ENCODE assay signal across 7 cellular contexts in the genomic region with DNA sequence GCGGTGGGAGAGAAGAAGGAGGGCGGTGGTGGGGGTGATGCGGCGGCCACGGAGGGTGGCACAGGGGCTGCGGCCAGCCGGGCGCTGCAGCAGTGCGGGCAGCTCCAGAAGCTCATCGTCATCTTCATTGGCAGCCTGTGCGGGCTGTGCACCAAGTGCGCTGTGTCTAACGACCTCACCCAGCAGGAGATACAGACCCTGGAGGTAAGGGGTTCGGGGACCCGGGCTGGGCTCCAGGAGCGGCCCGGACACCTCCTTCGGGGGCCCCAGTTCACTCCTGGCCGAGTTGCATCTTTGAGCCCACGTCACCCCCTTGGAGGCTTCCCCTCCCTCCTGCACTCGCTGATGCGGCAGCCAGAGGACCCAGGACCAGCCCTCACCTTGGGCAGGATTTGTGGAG.
DNase-seq lines count a peak whose midpoint lies in the region; ATAC-seq, FAIRE-seq and TF ChIP-seq lines count a peak whose summit lies in the region.
"Not testable (repeated sequence)": the region's sequence is repeated elsewhere in the genome, so short reads cannot be mapped to it uniquely, and the experiment has no call there.

No MANE protein-coding gene starts in this region.

- H3K4me3 ChIP-seq in GM23338 (peak overlapping the region; percentile 62), Peyer's patch (peak overlapping the region; percentile 33 to 59 (median 46)), heart left ventricle (peak overlapping the region; percentile 20 to 69 (median 58)), small intestine (ENCODE audit: low read depth in 1 of 2, low read length in 2 of 2) (peak overlapping the region; percentile 22 to 52)
- H3K4me3 ChIP-seq in naive thymus-derived CD4-positive, alpha-beta T cell (ENCODE audit: low read length) = peak overlapping the region; percentile 39

- not testable (repeated sequence) for H4K20me1 ChIP-seq in GM23338 (replicated peaks; ENCODE audit: insufficient read depth)

- CTCF ChIA-PET in naive thymus-derived CD4-positive, alpha-beta T cell (lab: Charles Lee) = not testable (repeated sequence)

- peak overlapping the region; percentile 78 for H3K4me2 ChIP-seq in GM23338

- intact Hi-C loops in activated T-helper 1 cell treated with anti-CD3 and anti-CD28 coated beads, Interleukin-12 subunit alpha, Interleukin-12 subunit beta, Interleukin-2, Interleukin-4 antibody, amounts not matched to agents 30 ng/mL and 10 ng/mL and 1 ng/mL, durations not matched to agents 14 hours and 24 hours and 36 hours (cut with micrococcal nuclease) = loop anchor here (10.0 kb wide), 1 partner anchor 48 kb away; no protein-coding TSS in a partner anchor
- intact Hi-C loops in heart left ventricle (cut with DNase I); naive thymus-derived CD4-positive, alpha-beta T cell (cut with micrococcal nuclease): not testable (repeated sequence)

- H3K9me2 ChIP-seq in GM23338 (ENCODE audit: insufficient read depth) = not testable (repeated sequence)

- peaks cover 30% of the 10 kb centered on the region for H3K27me3 Mint-ChIP-seq in GM23338 (ENCODE audit: insufficient read depth, low read depth, poor library complexity)
- H3K27me3 Mint-ChIP-seq in activated T-helper 1 cell treated with anti-CD3 and anti-CD28 coated beads, Interleukin-12 subunit alpha, Interleukin-12 subunit beta, Interleukin-2, Interleukin-4 antibody, amounts not matched to agents 30 ng/mL and 10 ng/mL and 1 ng/mL, durations not matched to agents 14 hours and 24 hours and 36 hours (ENCODE audit: insufficient read depth); chondrocyte (ENCODE audit: low read depth): not testable (repeated sequence)
- peaks cover 6 to 19% (median 10%) of the 10 kb centered on the region in 5 donors for H3K27me3 Mint-ChIP-seq in naive thymus-derived CD4-positive, alpha-beta T cell

- not testable (repeated sequence) for H3K27ac ChIP-seq in GM23338 (ENCODE audit: low read depth); Peyer's patch; naive thymus-derived CD4-positive, alpha-beta T cell (ENCODE audit: low read depth, low read length); small intestine (ENCODE audit: low read depth in 1 of 2, low read length in 1 of 2)
- H3K27ac ChIP-seq in heart left ventricle = peak overlapping the region in 6 of 12 donors; percentile 54 to 69 (median 64)

- H3K36me3 ChIP-seq in GM23338 (ENCODE audit: insufficient read depth); Peyer's patch; heart left ventricle; naive thymus-derived CD4-positive, alpha-beta T cell (ENCODE audit: control insufficient read depth in 2 of 3, insufficient read depth in 3 of 3, low read length in 3 of 3); small intestine (ENCODE audit: control insufficient read depth in 2 of 2, insufficient read depth in 2 of 2, low read length in 2 of 2): not testable (repeated sequence)

- H3K36me3 Mint-ChIP-seq in GM23338 (ENCODE audit: low read depth) = peaks cover 20% of the 10 kb centered on the region
- H3K36me3 Mint-ChIP-seq in activated T-helper 1 cell treated with anti-CD3 and anti-CD28 coated beads, Interleukin-12 subunit alpha, Interleukin-12 subunit beta, Interleukin-2, Interleukin-4 antibody, amounts not matched to agents 30 ng/mL and 10 ng/mL and 1 ng/mL, durations not matched to agents 14 hours and 24 hours and 36 hours (ENCODE audit: low read depth) = peaks cover 17% of the 10 kb centered on the region
- peaks cover 14% of the 10 kb centered on the region for H3K36me3 Mint-ChIP-seq in chondrocyte (ENCODE audit: low read depth)
- peaks cover 11 to 23% (median 17%) of the 10 kb centered on the region in 5 donors for H3K36me3 Mint-ChIP-seq in naive thymus-derived CD4-positive, alpha-beta T cell

- not testable (repeated sequence) for H3K79me2 ChIP-seq in GM23338 (replicated peaks; ENCODE audit: insufficient read depth)

- H2AFZ ChIP-seq in GM23338 = not testable (repeated sequence)

- H3K9me3 ChIP-seq in Peyer's patch; heart left ventricle; naive thymus-derived CD4-positive, alpha-beta T cell (ENCODE audit: control insufficient read depth in 2 of 3, low read length in 3 of 3); small intestine (ENCODE audit: control insufficient read depth, low read depth): not testable (repeated sequence)

- not testable (repeated sequence) for TF ChIP-seq CTCF in GM23338 (conservative IDR thresholded peaks at IDR 0.05; ENCODE audit: low read depth in 2 of 2); Peyer's patch (IDR thresholded peaks at IDR 0.05); chondrocyte (IDR thresholded peaks at IDR 0.05); heart left ventricle (IDR thresholded peaks at IDR 0.05)

- H3K9me3 Mint-ChIP-seq in GM23338 = peaks cover 22% of the 10 kb centered on the region
- H3K9me3 Mint-ChIP-seq in activated T-helper 1 cell treated with anti-CD3 and anti-CD28 coated beads, Interleukin-12 subunit alpha, Interleukin-12 subunit beta, Interleukin-2, Interleukin-4 antibody, amounts not matched to agents 30 ng/mL and 10 ng/mL and 1 ng/mL, durations not matched to agents 14 hours and 24 hours and 36 hours = peaks cover 16% of the 10 kb centered on the region
- peaks cover 16% of the 10 kb centered on the region for H3K9me3 Mint-ChIP-seq in chondrocyte (ENCODE audit: low read depth)
- peaks cover 13 to 23% (median 15%) of the 10 kb centered on the region in 11 donors for H3K9me3 Mint-ChIP-seq in naive thymus-derived CD4-positive, alpha-beta T cell

- WGBS in heart left ventricle, 4 donors = 42 to 80% (median 54%) methylated on average over 1 to 20 of the region's 22 CpGs; no CpG with 5 or more reads in 1 of the 4 donors
- 23 to 46% (median 41%) methylated on average over 4 to 19 of the region's 22 CpGs for WGBS in small intestine, 3 donors

- H3K4me3 Mint-ChIP-seq in GM23338 (peak overlapping the region; percentile 77), chondrocyte (ENCODE audit: unreplicated experiment) (peak overlapping the region; percentile 82)
- H3K4me3 Mint-ChIP-seq in activated T-helper 1 cell treated with anti-CD3 and anti-CD28 coated beads, Interleukin-12 subunit alpha, Interleukin-12 subunit beta, Interleukin-2, Interleukin-4 antibody, amounts not matched to agents 30 ng/mL and 10 ng/mL and 1 ng/mL, durations not matched to agents 14 hours and 24 hours and 36 hours = peak overlapping the region; percentile 87
- peak overlapping the region; percentile 68 to 91 (median 86) for H3K4me3 Mint-ChIP-seq in naive thymus-derived CD4-positive, alpha-beta T cell

- not testable (repeated sequence) for TF ChIP-seq POLR2A in Peyer's patch (IDR thresholded peaks at IDR 0.05); heart left ventricle (IDR thresholded peaks at IDR 0.05)

- not testable (repeated sequence) for DNase-seq in GM23338 (ENCODE audit: low spot score); Peyer's patch; activated T-helper 1 cell treated with anti-CD3 and anti-CD28 coated beads, Interleukin-12 subunit alpha, Interleukin-12 subunit beta, Interleukin-2, Interleukin-4 antibody, amounts not matched to agents 30 ng/mL and 10 ng/mL and 1 ng/mL, durations not matched to agents 14 hours and 24 hours and 36 hours (ENCODE audit: low spot score); chondrocyte (ENCODE audit: low spot score); heart left ventricle; naive thymus-derived CD4-positive, alpha-beta T cell; small intestine

- ATAC-seq in GM23338; heart left ventricle; naive thymus-derived CD4-positive, alpha-beta T cell: not testable (repeated sequence)

- not testable (repeated sequence) for FAIRE-seq in small intestine (lab: Jason Lieb, UNC)

- not testable (repeated sequence) for H3K4me1 Mint-ChIP-seq in GM23338; chondrocyte (ENCODE audit: low read depth)
- peaks cover 13% of the 10 kb centered on the region for H3K4me1 Mint-ChIP-seq in activated T-helper 1 cell treated with anti-CD3 and anti-CD28 coated beads, Interleukin-12 subunit alpha, Interleukin-12 subunit beta, Interleukin-2, Interleukin-4 antibody, amounts not matched to agents 30 ng/mL and 10 ng/mL and 1 ng/mL, durations not matched to agents 14 hours and 24 hours and 36 hours (ENCODE audit: low read depth)
- H3K4me1 Mint-ChIP-seq in naive thymus-derived CD4-positive, alpha-beta T cell = peaks cover 11 to 21% (median 16%) of the 10 kb centered on the region in 7 donors

- H3K4me1 ChIP-seq in GM23338 (ENCODE audit: insufficient read depth); Peyer's patch; heart left ventricle; naive thymus-derived CD4-positive, alpha-beta T cell (ENCODE audit: control insufficient read depth in 2 of 2, insufficient read depth in 2 of 2, low read length in 2 of 2); small intestine (ENCODE audit: control insufficient read depth in 2 of 2, insufficient read depth in 1 of 2, low read depth in 1 of 2, low read length in 1 of 2): not testable (repeated sequence)

- POLR2A ChIA-PET in naive thymus-derived CD4-positive, alpha-beta T cell (lab: Charles Lee) = not testable (repeated sequence)

- peaks cover 45% of the 10 kb centered on the region for H3K27me3 ChIP-seq in GM23338 (ENCODE audit: insufficient read depth)
- H3K27me3 ChIP-seq in Peyer's patch; heart left ventricle; naive thymus-derived CD4-positive, alpha-beta T cell (ENCODE audit: control insufficient read depth in 2 of 2, insufficient read depth in 2 of 2, low read length in 2 of 2); small intestine (ENCODE audit: control insufficient read depth in 2 of 2, insufficient read depth in 2 of 2, low read length in 2 of 2): not testable (repeated sequence)

- not testable (repeated sequence) for H3F3A ChIP-seq in GM23338 (replicated peaks; ENCODE audit: low read depth)

- not testable (repeated sequence) for H3K27ac Mint-ChIP-seq in GM23338; activated T-helper 1 cell treated with anti-CD3 and anti-CD28 coated beads, Interleukin-12 subunit alpha, Interleukin-12 subunit beta, Interleukin-2, Interleukin-4 antibody, amounts not matched to agents 30 ng/mL and 10 ng/mL and 1 ng/mL, durations not matched to agents 14 hours and 24 hours and 36 hours; chondrocyte (ENCODE audit: unreplicated experiment)
- H3K27ac Mint-ChIP-seq in naive thymus-derived CD4-positive, alpha-beta T cell = peak overlapping the region in 1 of 9 donors; percentile 26
